ENCODE assay signal across 9 cellular contexts in genomic region chr6:125746019-125746414, GRCh38. TPM values are rescaled to one million over a fixed set of nuclear protein-coding genes. Genes with fewer than 3 reads are reported as not detected.
DNase-seq lines count a peak whose midpoint lies in the region; ATAC-seq, FAIRE-seq and TF ChIP-seq lines count a peak whose summit lies in the region.
"Had no signal": no experiment of that assay in that cellular context is flagged by ENCODE, and none has a peak within 500 bp of the region (broad histone marks: within the 10 kb centered on the region; RNA-seq: fewer than 3 reads in every experiment).

No MANE protein-coding gene starts in this region.

- TF ChIP-seq CTCF in astrocyte (IDR thresholded peaks at IDR 0.05; ENCODE audit: insufficient read depth, low read depth, low read length) (no peak), mesothelial cell of epicardium (IDR thresholded peaks at IDR 0.05; ENCODE audit: unreplicated experiment) (no peak), type B pancreatic cell (conservative IDR thresholded peaks at IDR 0.05) (no peak)

- no peak overlapping the region for H2AFZ ChIP-seq in astrocyte (ENCODE audit: low read depth, low read length)

- H3K4me3 Mint-ChIP-seq in activated naive CD4-positive, alpha-beta T cell treated with anti-CD3 and anti-CD28 coated beads, Interleukin-2, amount 50 U/mL, for 24 hours: peak overlapping the region; percentile 93
- H3K4me3 Mint-ChIP-seq in astrocyte (ENCODE audit: unreplicated experiment) (peak overlapping the region; percentile 92), mesothelial cell of epicardium (peak overlapping the region; percentile 79), type B pancreatic cell (peak overlapping the region; percentile 89)

- no peaks in the 10 kb centered on the region for H3K36me3 Mint-ChIP-seq in activated naive CD4-positive, alpha-beta T cell treated with anti-CD3 and anti-CD28 coated beads, Interleukin-2, amount 50 U/mL, for 24 hours
- H3K36me3 Mint-ChIP-seq in astrocyte (ENCODE audit: low read depth, unreplicated experiment): no peaks in the 10 kb centered on the region
- H3K36me3 Mint-ChIP-seq in mesothelial cell of epicardium: no peaks in the 10 kb centered on the region
- H3K36me3 Mint-ChIP-seq in type B pancreatic cell: no peaks in the 10 kb centered on the region

- no peak overlapping the region for H3K27ac Mint-ChIP-seq in activated naive CD4-positive, alpha-beta T cell treated with anti-CD3 and anti-CD28 coated beads, Interleukin-2, amount 50 U/mL, for 24 hours
- peak overlapping the region; percentile 81 for H3K27ac Mint-ChIP-seq in astrocyte (ENCODE audit: unreplicated experiment)
- H3K27ac Mint-ChIP-seq in mesothelial cell of epicardium: peak overlapping the region; percentile 94
- peak overlapping the region; percentile 88 for H3K27ac Mint-ChIP-seq in type B pancreatic cell

- peaks cover 49% of the 10 kb centered on the region for H3K27me3 ChIP-seq in astrocyte (ENCODE audit: insufficient read depth, low read length)

- H3K9me3 ChIP-seq in astrocyte (ENCODE audit: insufficient read depth, low read depth, low read length): no peaks in the 10 kb centered on the region

- H4K20me1 ChIP-seq in astrocyte (ENCODE audit: insufficient read depth, low read length): no peaks in the 10 kb centered on the region

- peaks cover 24% of the 10 kb centered on the region for H3K4me1 Mint-ChIP-seq in activated naive CD4-positive, alpha-beta T cell treated with anti-CD3 and anti-CD28 coated beads, Interleukin-2, amount 50 U/mL, for 24 hours
- H3K4me1 Mint-ChIP-seq in astrocyte (ENCODE audit: low read depth, unreplicated experiment) (peaks cover 6% of the 10 kb centered on the region), mesothelial cell of epicardium (peaks cover 36% of the 10 kb centered on the region), type B pancreatic cell (ENCODE audit: unreplicated experiment) (peaks cover 21% of the 10 kb centered on the region)

- H3K9ac ChIP-seq in astrocyte (ENCODE audit: low read length): no peak overlapping the region

- no peaks in the 10 kb centered on the region for H3K9me3 Mint-ChIP-seq in activated naive CD4-positive, alpha-beta T cell treated with anti-CD3 and anti-CD28 coated beads, Interleukin-2, amount 50 U/mL, for 24 hours
- H3K9me3 Mint-ChIP-seq in astrocyte (ENCODE audit: unreplicated experiment): no peaks in the 10 kb centered on the region
- H3K9me3 Mint-ChIP-seq in mesothelial cell of epicardium: no peaks in the 10 kb centered on the region
- H3K9me3 Mint-ChIP-seq in type B pancreatic cell: no peaks in the 10 kb centered on the region

- no peaks in the 10 kb centered on the region for H3K36me3 ChIP-seq in astrocyte (ENCODE audit: insufficient read depth, low read length)

- H3K27me3 Mint-ChIP-seq in activated naive CD4-positive, alpha-beta T cell treated with anti-CD3 and anti-CD28 coated beads, Interleukin-2, amount 50 U/mL, for 24 hours: peaks cover 34% of the 10 kb centered on the region
- H3K27me3 Mint-ChIP-seq in astrocyte (ENCODE audit: low read depth, unreplicated experiment) (peaks cover 22% of the 10 kb centered on the region), mesothelial cell of epicardium (ENCODE audit: low read depth) (peaks cover 70% of the 10 kb centered on the region), type B pancreatic cell (peaks cover 68% of the 10 kb centered on the region)

- no peak for FAIRE-seq in astrocyte (lab: Jason Lieb, UNC)

- peak overlapping the region; percentile 95 for H3K4me2 ChIP-seq in astrocyte (ENCODE audit: low read length)

- peaks cover 18% of the 10 kb centered on the region for H3K4me1 ChIP-seq in astrocyte (ENCODE audit: insufficient read depth, low read length)

- no peak for DNase-seq in activated naive CD4-positive, alpha-beta T cell treated with Interleukin-2 at 50 U/mL for 16 hours
- no peak for DNase-seq in astrocyte (ENCODE audit: low read depth)
- no peak for DNase-seq in mesothelial cell of epicardium (ENCODE audit: low spot score in 2 of 2, unreplicated experiment in 2 of 2)
- DNase-seq in type B pancreatic cell (ENCODE audit: extremely low spot score, unreplicated experiment): no peak
- no peak for DNase-seq in stimulated activated CD4-positive, alpha-beta T cell treated with anti-CD3 and anti-CD28 coated beads, Interleukin-4, amount 100 ng/mL, for 24 hours
- no peak for DNase-seq in NCI-H774 (lab: John Stamatoyannopoulos, UW)
- DNase-seq: NCI-H226 had no signal

- no peak overlapping the region for H3K27ac ChIP-seq in astrocyte (ENCODE audit: low read depth, low read length)

- peak overlapping the region; percentile 70 for H3K4me3 ChIP-seq in astrocyte (ENCODE audit: insufficient read depth, low read depth, low read length)

- H3K79me2 ChIP-seq in astrocyte (ENCODE audit: insufficient read depth, low read length): no peaks in the 10 kb centered on the region

- no peak for ATAC-seq in HG03457 (IDR thresholded peaks at IDR 0.05; ENCODE audit: unreplicated experiment)

RNA-seq across cellular contexts. Expression of gene HEY2, which starts 3.4 kb away (rescaled TPM):
- total RNA-seq in astrocyte (1.0 and 2.4 TPM in 2 replicates), mesothelial cell of epicardium (8.8 to 11.7 TPM (median 9.6 TPM) in 3 replicates), type B pancreatic cell (ENCODE audit: low replicate concordance) (10.0 and 11.3 TPM in 2 replicates)

RNA-seq across cellular contexts. Expression of gene NCOA7, which starts 44.7 kb away (rescaled TPM):
- 25.4 and 26.0 TPM in 2 replicates for total RNA-seq in astrocyte
- total RNA-seq in mesothelial cell of epicardium: 43.5 to 52.4 TPM (median 45.7 TPM) in 3 replicates
- total RNA-seq in type B pancreatic cell (ENCODE audit: low replicate concordance): 29.9 and 54.0 TPM in 2 replicates
